Comparison of ENCODE assay signal across 8 cellular contexts in genomic region chr18:32470713-32471633, GRCh38. TPM values are rescaled to one million over a fixed set of nuclear protein-coding genes. Genes with fewer than 3 reads are reported as not detected.
DNase-seq lines count a peak whose midpoint lies in the region; ATAC-seq and TF ChIP-seq lines count a peak whose summit lies in the region.

Gene GAREM1 (minus strand): TSS chr18:32470882. CDS start chr18:32470428, 454 bp downstream.

- peak within 1 kb of the TSS; percentile 19 for H2AFZ ChIP-seq in H9 (ENCODE audit: low read length)
- peak within 1 kb of the TSS; percentile 97 for H2AFZ ChIP-seq in neural progenitor cell (replicated peaks)

- H3K27me3 Mint-ChIP-seq in H9 (ENCODE audit: low read depth) (peaks cover 48% of the 10 kb centered on the region), neural progenitor cell (ENCODE audit: insufficient read depth, low read depth) (peaks cover 15% of the 10 kb centered on the region)

- peak within 1 kb of the TSS; percentile 85 to 97 for H3K4me3 Mint-ChIP-seq in H9
- H3K4me3 Mint-ChIP-seq in neural progenitor cell = peak within 1 kb of the TSS; percentile 96

- H4K20me1 ChIP-seq in H9 (ENCODE audit: control insufficient read depth, insufficient read depth, insufficient read length) (no peaks in the 10 kb centered on the region), neural progenitor cell (ENCODE audit: low read depth) (peaks cover 14% of the 10 kb centered on the region)

- H3K9me3 ChIP-seq in H9 (ENCODE audit: control insufficient read depth, low read depth, low read length) (no peaks in the 10 kb centered on the region), neural progenitor cell (ENCODE audit: low read depth) (no peaks in the 10 kb centered on the region)

- peaks cover 26 to 29% of the 10 kb centered on the region in 2 experiments for H3K4me1 Mint-ChIP-seq in H9
- peaks cover 26% of the 10 kb centered on the region for H3K4me1 Mint-ChIP-seq in neural progenitor cell

- no peaks in the 10 kb centered on the region for H3K79me1 ChIP-seq in H9 (ENCODE audit: insufficient read depth, low read depth, low read length, poor library complexity, severe bottlenecking)

- H3K27me3 ChIP-seq in H9 (ENCODE audit: insufficient read depth, low read length) = peaks cover 3% of the 10 kb centered on the region; the same call in 1 of the 2 replicates
- peaks cover 7% of the 10 kb centered on the region for H3K27me3 ChIP-seq in foreskin keratinocyte
- H3K27me3 ChIP-seq in neural progenitor cell = peaks cover 25% of the 10 kb centered on the region

- H3K79me2 ChIP-seq in H9 (ENCODE audit: insufficient read depth, low read length) (0 out of 2 replicates have a peak, but pooled peaks cover 3% of the 10 kb centered on the region), neural progenitor cell (ENCODE audit: low read depth) (peaks cover 41% of the 10 kb centered on the region)

- no CpG with 5 or more reads among the region's 82 CpGs for WGBS in H9 (ENCODE audit: extremely low coverage, insufficient read length, low lambda C conversion rate)

- H4K5ac ChIP-seq in H9 (ENCODE audit: insufficient read length, low read depth, low read length) = no peak within 1 kb of the TSS

- TF ChIP-seq CTCF in H9 (conservative IDR thresholded peaks at IDR 0.05) (peak; percentile 54), foreskin keratinocyte (conservative IDR thresholded peaks at IDR 0.05) (peak; percentile 97), neural progenitor cell (IDR thresholded peaks at IDR 0.05) (peak; percentile 60)

- H3K4me3 ChIP-seq in neural progenitor cell = peak within 1 kb of the TSS; percentile 97

- peak; percentile 97 for DNase-seq in G401 (ENCODE audit: low spot score)
- peak; percentile 94 for DNase-seq in H9
- peak; percentile 92 for DNase-seq in M059J (ENCODE audit: low read depth)
- DNase-seq in SHP77 treated with DMSO at 0.1 percent for 48 hours (lab: John Stamatoyannopoulos, UW) = peak; percentile 88
- peak; percentile 35 for DNase-seq in activated gamma-delta T cell treated with anti-CD3 and anti-CD28 coated beads, Interleukin-2, amount 50 U/mL, for 16 hours (ENCODE audit: low read depth)
- peak; percentile 83 to 92 for DNase-seq in foreskin keratinocyte
- peak; percentile 98 for DNase-seq in neural progenitor cell (ENCODE audit: low spot score)
- DNase-seq in stromal cell of bone marrow (ENCODE audit: low read depth) = peak; percentile 96

- H3K36me3 Mint-ChIP-seq in H9 (ENCODE audit: insufficient read depth in 1 of 3, low read depth in 3 of 3) (peaks cover 0 to 3% (median 0%) of the 10 kb centered on the region in 3 experiments; a peak in 1 of 7 replicates), neural progenitor cell (no peaks in the 10 kb centered on the region)

- H3K36me3 ChIP-seq in neural progenitor cell = no peaks in the 10 kb centered on the region

- H3K27ac ChIP-seq in H9 (ENCODE audit: insufficient read length, low read depth, low read length) (no peak within 1 kb of the TSS), foreskin keratinocyte (peak within 1 kb of the TSS; percentile 70), neural progenitor cell (peak within 1 kb of the TSS; percentile 83)

- peaks cover 4% of the 10 kb centered on the region; the same call in 1 of the 2 replicates for H3K4me1 ChIP-seq in H9 (ENCODE audit: insufficient read depth, low read length)
- peaks cover 9% of the 10 kb centered on the region for H3K4me1 ChIP-seq in foreskin keratinocyte
- H3K4me1 ChIP-seq in neural progenitor cell = peaks cover 24% of the 10 kb centered on the region

- H3K18ac ChIP-seq in H9 (ENCODE audit: insufficient read length, low read depth, low read length) = peak within 1 kb of the TSS; percentile 36

- no peak within 1 kb of the TSS for H2BK12ac ChIP-seq in H9 (ENCODE audit: insufficient read length, low read depth, low read length)

- H3K9ac ChIP-seq in H9 (ENCODE audit: extremely low read depth, insufficient read length, low read length) = peak within 1 kb of the TSS; percentile 27
- peak within 1 kb of the TSS; percentile 56 for H3K9ac ChIP-seq in neural progenitor cell

- no peak within 1 kb of the TSS for H2BK20ac ChIP-seq in H9 (ENCODE audit: low read depth, low read length, poor library complexity, severe bottlenecking)

- no peak within 1 kb of the TSS for H2AK5ac ChIP-seq in H9 (ENCODE audit: insufficient read length, low read length)

- in situ Hi-C loops in G401 (cut with HindIII; ENCODE audit: low sequenced_read_pairs) = no loop called here

- no peak within 1 kb of the TSS for H4K8ac ChIP-seq in H9 (replicated peaks; ENCODE audit: insufficient read length, low read depth, low read length)

- H3K23ac ChIP-seq in H9 (ENCODE audit: insufficient read length, low read depth, low read length) = no peak within 1 kb of the TSS

- peak; percentile 93 for ATAC-seq in foreskin keratinocyte

- peak within 1 kb of the TSS; percentile 23; the same call in 1 of the 2 replicates for H3K14ac ChIP-seq in H9 (ENCODE audit: insufficient read depth, low read length)

- H2BK5ac ChIP-seq in H9 (ENCODE audit: insufficient read length, low read length) = no peak within 1 kb of the TSS

- no peak within 1 kb of the TSS for H3K4ac ChIP-seq in H9 (ENCODE audit: low read depth, low read length)

- peaks cover 25% of the 10 kb centered on the region for H3F3A ChIP-seq in neural progenitor cell (ENCODE audit: low read depth)

- no peak within 1 kb of the TSS for H2BK120ac ChIP-seq in H9 (ENCODE audit: low read depth, low read length, poor library complexity, severe bottlenecking)

- H3K4me2 ChIP-seq in H9 (ENCODE audit: insufficient read depth, insufficient read length, low read length) (peak within 1 kb of the TSS; percentile 95), neural progenitor cell (peak within 1 kb of the TSS; percentile 98)

- no peak within 1 kb of the TSS for H4K91ac ChIP-seq in H9 (ENCODE audit: insufficient read length, low read depth, low read length)

- H3K9me3 Mint-ChIP-seq in H9 (no peaks in the 10 kb centered on the region; a peak in 1 of 5 replicates), neural progenitor cell (no peaks in the 10 kb centered on the region)

- H3T11ph ChIP-seq in H9 (ENCODE audit: low read length) = no peak within 1 kb of the TSS

- no peak within 1 kb of the TSS for H3K56ac ChIP-seq in H9 (ENCODE audit: insufficient read length, low read depth, low read length)

- no peak within 1 kb of the TSS for H2BK15ac ChIP-seq in H9 (ENCODE audit: low read depth, low read length)

- H3K27ac Mint-ChIP-seq in H9 (peak within 1 kb of the TSS; percentile 63 to 94 (median 73); a peak in 5 of 7 replicates), neural progenitor cell (peak within 1 kb of the TSS; percentile 84)

- H3K23me2 ChIP-seq in H9 (ENCODE audit: insufficient read length, low read depth, low read length, poor library complexity, severe bottlenecking) = peaks cover 8% of the 10 kb centered on the region

RNA-seq across cellular contexts. Expression of gene GAREM1, which starts in this region (rescaled TPM):
- total RNA-seq in G401 (2014; rRNA removed; shearing (Covaris generic)) = not detected in 2 replicates
- total RNA-seq in H9 (2021) = 4.4 and 5.2 TPM in 2 replicates
- 0.02 and 0.17 TPM in 2 replicates for total RNA-seq in M059J (2014; rRNA removed; shearing (Covaris generic))
- 2.3 TPM in 2 replicates for total RNA-seq in foreskin keratinocyte
- polyA plus RNA-seq in foreskin keratinocyte = 0.69 and 0.75 TPM in 2 replicates
- 5.1 and 6.2 TPM in 2 replicates for total RNA-seq in neural progenitor cell (ENCODE audit: low replicate concordance)

Comparison
In these comparisons a context has a peak if more than half of its experiments do, and no peak if none do; other contexts are left out.
1. Peak in DNase-seq in G401; RNA of the gene not detected or under 1 TPM.
2. Peak in DNase-seq in M059J; RNA of the gene not detected or under 1 TPM.
3. DNase-seq: peak in every context shown above with its lines; median percentile 98 in neural progenitor cell; 97 in G401; 96 in stromal cell of bone marrow; 94 in H9; 92 in M059J; 88 in SHP77 treated with DMSO at 0.1 percent for 48 hours; 88 in foreskin keratinocyte; 35 in activated gamma-delta T cell treated with anti-CD3 and anti-CD28 coated beads, Interleukin-2, amount 50 U/mL, for 16 hours.